In genomic region chr10:51698473-51699063, GRCh38 we compare ENCODE assay signal across 8 cellular contexts. TPM values are rescaled to one million over a fixed set of nuclear protein-coding genes. Genes with fewer than 3 reads are reported as not detected.
DNase-seq lines count a peak whose midpoint lies in the region; ATAC-seq and TF ChIP-seq lines count a peak whose summit lies in the region.

No MANE protein-coding gene starts in this region.

- H3K9ac ChIP-seq in BLaER1 treated with 17β-estradiol and CSF1 and Interleukin-3, amounts not matched to agents 10 nM and 100 nM = peak overlapping the region; percentile 81 to 97 (median 94)
- H3K9ac ChIP-seq in OCI-LY1 (ENCODE audit: low read length) (peak overlapping the region; percentile 74), neural cell (ENCODE audit: low read length) (peak overlapping the region; percentile 85)

- peaks cover 12% of the 10 kb centered on the region for H3K36me3 Mint-ChIP-seq in endothelial cell (ENCODE audit: low read depth, unreplicated experiment)

- no peak for TF ChIP-seq RAD21 in neural cell (conservative IDR thresholded peaks at IDR 0.05)

- H3K4me2 ChIP-seq in BLaER1 treated with 17β-estradiol and CSF1 and Interleukin-3, amounts not matched to agents 10 nM and 100 nM = peak overlapping the region; percentile 95 to 100 (median 98)
- H3K4me2 ChIP-seq in OCI-LY1 (ENCODE audit: low read length) (peak overlapping the region; percentile 72), neural cell (ENCODE audit: low read length) (peak overlapping the region; percentile 82)

- TF ChIP-seq EP300 in neural cell (conservative IDR thresholded peaks at IDR 0.05; ENCODE audit: poor library complexity, severe bottlenecking) = no peak

- peaks cover 7% of the 10 kb centered on the region; the same call in 1 of the 2 replicates for H3K79me2 ChIP-seq in OCI-LY1 (ENCODE audit: insufficient read depth, low read length)
- H3K79me2 ChIP-seq in neural cell (replicated peaks; ENCODE audit: insufficient read depth, low read length) = peaks cover 22% of the 10 kb centered on the region

- H2AFZ ChIP-seq in OCI-LY1 (ENCODE audit: low read length) = no peak overlapping the region
- peak overlapping the region; percentile 76 for H2AFZ ChIP-seq in neural cell (ENCODE audit: low read depth, low read length)

- peak overlapping the region; percentile 74 to 98 (median 85) for H3K4me3 ChIP-seq in BLaER1 treated with 17β-estradiol and CSF1 and Interleukin-3, amounts not matched to agents 10 nM and 100 nM
- H3K4me3 ChIP-seq in OCI-LY1 (ENCODE audit: low read depth, low read length, poor library complexity, severe bottlenecking) (peak overlapping the region; percentile 75), neural cell (ENCODE audit: low read length) (peak overlapping the region; percentile 70)

- peaks cover 2% of the 10 kb centered on the region for H3K27me3 Mint-ChIP-seq in endothelial cell (ENCODE audit: unreplicated experiment)

- peak overlapping the region; percentile 100 for H3K4me3 Mint-ChIP-seq in endothelial cell (ENCODE audit: unreplicated experiment)

- H3F3A ChIP-seq in OCI-LY1 (ENCODE audit: insufficient read depth, low read length) (no peaks in the 10 kb centered on the region), neural cell (ENCODE audit: insufficient read depth, low read length, poor library complexity, severe bottlenecking) (no peaks in the 10 kb centered on the region)

- H3K9me2 ChIP-seq in OCI-LY1 (ENCODE audit: low read depth, low read length) = no peaks in the 10 kb centered on the region
- H3K9me2 ChIP-seq in neural cell (ENCODE audit: insufficient read depth, low read length) = no peaks in the 10 kb centered on the region

- H4K20me1 ChIP-seq in BLaER1 treated with 17β-estradiol and CSF1 and Interleukin-3, amounts not matched to agents 10 nM and 100 nM = peaks cover 14 to 49% (median 43%) of the 10 kb centered on the region in 11 experiments; a peak in 20 of 22 replicates
- H4K20me1 ChIP-seq in OCI-LY1 (ENCODE audit: insufficient read depth, low read length) = 0 out of 2 replicates have a peak, but pooled peaks cover 3% of the 10 kb centered on the region
- H4K20me1 ChIP-seq in neural cell (ENCODE audit: insufficient read depth) = no peaks in the 10 kb centered on the region

- H3K4me1 ChIP-seq in BLaER1 treated with 17β-estradiol and CSF1 and Interleukin-3, amounts not matched to agents 10 nM and 100 nM = peaks cover 27 to 44% (median 33%) of the 10 kb centered on the region in 10 experiments
- H3K4me1 ChIP-seq in OCI-LY1 (ENCODE audit: insufficient read depth, low read length, severe bottlenecking) = peaks cover 23% of the 10 kb centered on the region

- H3K4me1 Mint-ChIP-seq in endothelial cell (ENCODE audit: unreplicated experiment) = peaks cover 35% of the 10 kb centered on the region

- peaks cover 0 to 19% (median 0%) of the 10 kb centered on the region in 11 experiments; a peak in 5 of 22 replicates for H3K9me3 ChIP-seq in BLaER1 treated with 17β-estradiol and CSF1 and Interleukin-3, amounts not matched to agents 10 nM and 100 nM (replicated peaks in 1 of 11)
- H3K9me3 ChIP-seq in OCI-LY1 (ENCODE audit: low read length) = no peaks in the 10 kb centered on the region
- no peaks in the 10 kb centered on the region for H3K9me3 ChIP-seq in neural cell (ENCODE audit: low read length)

- ATAC-seq in GM21619 (IDR thresholded peaks at IDR 0.05; ENCODE audit: unreplicated experiment) = no peak

- H3K36me3 ChIP-seq in BLaER1 treated with 17β-estradiol and CSF1 and Interleukin-3, amounts not matched to agents 10 nM and 100 nM = peaks cover 16 to 48% (median 30%) of the 10 kb centered on the region in 11 experiments; a peak in 20 of 22 replicates
- H3K36me3 ChIP-seq in OCI-LY1 (ENCODE audit: insufficient read depth, low read length) = peaks cover 31% of the 10 kb centered on the region
- H3K36me3 ChIP-seq in neural cell (ENCODE audit: insufficient read depth, low read length) = no peaks in the 10 kb centered on the region

- TF ChIP-seq CTCF in OCI-LY1 (IDR thresholded peaks at IDR 0.05; ENCODE audit: low read length) (no peak), endothelial cell (IDR thresholded peaks at IDR 0.05; ENCODE audit: unreplicated experiment) (no peak), neural cell (IDR thresholded peaks at IDR 0.05; ENCODE audit: poor library complexity, severe bottlenecking) (no peak)

- DNase-seq in endothelial cell (ENCODE audit: low spot score) (no peak), NCI-H526 treated with DMSO at 0.1 percent for 48 hours (lab: John Stamatoyannopoulos, UW) (no peak), NOMO-1 (lab: John Stamatoyannopoulos, UW; ENCODE audit: unreplicated experiment in 2 of 2) (no peak)
- no peak for DNase-seq in NK-92 treated with Interleukin-12 subunit alpha and Interleukin-12 subunit beta, amount 100 ng/mL, for 24 hours (lab: John Stamatoyannopoulos, UW)

- peak overlapping the region; percentile 100 for H3K27ac Mint-ChIP-seq in endothelial cell (ENCODE audit: unreplicated experiment)

- H3K9me3 Mint-ChIP-seq in endothelial cell (ENCODE audit: unreplicated experiment) = no peaks in the 10 kb centered on the region

- no peaks in the 10 kb centered on the region for H3K27me3 ChIP-seq in BLaER1 treated with 17β-estradiol and CSF1 and Interleukin-3, amounts not matched to agents 10 nM and 100 nM
- H3K27me3 ChIP-seq in OCI-LY1 (ENCODE audit: insufficient read depth, low read length) (no peaks in the 10 kb centered on the region), neural cell (ENCODE audit: insufficient read depth, low read depth, low read length) (no peaks in the 10 kb centered on the region)

- peak overlapping the region; percentile 95 to 99 (median 97) for H3K27ac ChIP-seq in BLaER1 treated with 17β-estradiol and CSF1 and Interleukin-3, amounts not matched to agents 10 nM and 100 nM
- no peak overlapping the region for H3K27ac ChIP-seq in OCI-LY1 (ENCODE audit: low read depth, low read length, poor library complexity, severe bottlenecking)
- H3K27ac ChIP-seq in neural cell (ENCODE audit: low read length) = peak overlapping the region; percentile 92

TF ChIP-seq in neural cell, 6 proteins besides CTCF, POLR2A, EP300 and RAD21:
- TF ChIP-seq TAF1 (IDR thresholded peaks at IDR 0.05; ENCODE audit: low read depth) = no peak
- TF ChIP-seq MXI1 (conservative IDR thresholded peaks at IDR 0.05; ENCODE audit: poor library complexity, severe bottlenecking) = no peak
- no peak for TF ChIP-seq POLR2AphosphoS5 (IDR thresholded peaks at IDR 0.05)
- no peak for TF ChIP-seq SMC3 (conservative IDR thresholded peaks at IDR 0.05; ENCODE audit: poor library complexity)
- TF ChIP-seq, protein P1, sequence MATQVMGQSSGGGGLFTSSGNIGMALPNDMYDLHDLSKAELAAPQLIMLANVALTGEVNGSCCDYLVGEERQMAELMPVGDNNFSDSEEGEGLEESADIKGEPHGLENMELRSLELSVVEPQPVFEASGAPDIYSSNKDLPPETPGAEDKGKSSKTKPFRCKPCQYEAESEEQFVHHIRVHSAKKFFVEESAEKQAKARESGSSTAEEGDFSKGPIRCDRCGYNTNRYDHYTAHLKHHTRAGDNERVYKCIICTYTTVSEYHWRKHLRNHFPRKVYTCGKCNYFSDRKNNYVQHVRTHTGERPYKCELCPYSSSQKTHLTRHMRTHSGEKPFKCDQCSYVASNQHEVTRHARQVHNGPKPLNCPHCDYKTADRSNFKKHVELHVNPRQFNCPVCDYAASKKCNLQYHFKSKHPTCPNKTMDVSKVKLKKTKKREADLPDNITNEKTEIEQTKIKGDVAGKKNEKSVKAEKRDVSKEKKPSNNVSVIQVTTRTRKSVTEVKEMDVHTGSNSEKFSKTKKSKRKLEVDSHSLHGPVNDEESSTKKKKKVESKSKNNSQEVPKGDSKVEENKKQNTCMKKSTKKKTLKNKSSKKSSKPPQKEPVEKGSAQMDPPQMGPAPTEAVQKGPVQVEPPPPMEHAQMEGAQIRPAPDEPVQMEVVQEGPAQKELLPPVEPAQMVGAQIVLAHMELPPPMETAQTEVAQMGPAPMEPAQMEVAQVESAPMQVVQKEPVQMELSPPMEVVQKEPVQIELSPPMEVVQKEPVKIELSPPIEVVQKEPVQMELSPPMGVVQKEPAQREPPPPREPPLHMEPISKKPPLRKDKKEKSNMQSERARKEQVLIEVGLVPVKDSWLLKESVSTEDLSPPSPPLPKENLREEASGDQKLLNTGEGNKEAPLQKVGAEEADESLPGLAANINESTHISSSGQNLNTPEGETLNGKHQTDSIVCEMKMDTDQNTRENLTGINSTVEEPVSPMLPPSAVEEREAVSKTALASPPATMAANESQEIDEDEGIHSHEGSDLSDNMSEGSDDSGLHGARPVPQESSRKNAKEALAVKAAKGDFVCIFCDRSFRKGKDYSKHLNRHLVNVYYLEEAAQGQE (IDR thresholded peaks at IDR 0.05; ENCODE audit: borderline replicate concordance) = no peak
- TF ChIP-seq EZH2 (IDR thresholded peaks at IDR 0.05; ENCODE audit: borderline replicate concordance, insufficient read depth, low read length, poor library complexity, severe bottlenecking) = no peak

RNA-seq across cellular contexts. Expression of gene CSTF2T, which starts 0.8 kb away (rescaled TPM):
- total RNA-seq in endothelial cell (ENCODE audit: unreplicated experiment) = 36.3 TPM
- 19.7 and 22.0 TPM in 2 replicates for polyA plus RNA-seq in neural cell
- polyA minus RNA-seq in neural cell = 45.0 and 46.0 TPM in 2 replicates
